In genomic region chr9:37622462-37622861, GRCh38 we compare ENCODE assay signal across 19 cellular contexts. TPM values are rescaled to one million over a fixed set of nuclear protein-coding genes. Genes with fewer than 3 reads are reported as not detected.
"Had no signal": no experiment of that assay in that cellular context is flagged by ENCODE, and none has a peak within 500 bp of the region (broad histone marks: within the 10 kb centered on the region; RNA-seq: fewer than 3 reads in every experiment).

No MANE protein-coding gene starts in this region.

- ATAC-seq: activated CD8-positive, alpha-beta T cell treated with anti-CD3 and anti-CD28 coated beads for 36 hours; activated T-cell treated with anti-CD3 and anti-CD28 coated beads, Interleukin-2, amount 50 U/mL, for 4 hours; left lung; naive thymus-derived CD8-positive, alpha-beta T cell; stimulated activated memory B cell treated with anti-CD40 and anti-IgM and Interleukin-4, amounts not matched to agents 10 μg/mL and 1 μg/mL and 100 μg/mL, for 72 hours had no signal

- H3K4me3 ChIP-seq: adrenal gland, dorsolateral prefrontal cortex, left lung, thyroid gland had no signal

- H3K27me3 Mint-ChIP-seq: activated CD8-positive, alpha-beta T cell treated with anti-CD3 and anti-CD28 coated beads for 36 hours had no signal

- DNase-seq: activated CD4-positive, alpha-beta T cell treated with anti-CD3 and anti-CD28 coated beads for 4 hours; activated CD8-positive, alpha-beta T cell treated with anti-CD3 and anti-CD28 coated beads for 36 hours; activated effector memory CD4-positive, alpha-beta T cell treated with Interleukin-2 at 50 U/mL for 16 hours; activated naive CD4-positive, alpha-beta T cell treated with anti-CD3 and anti-CD28 coated beads, Interleukin-2, amount 50 U/mL, for 16 hours; activated T-cell treated with anti-CD3 and anti-CD28 coated beads, Interleukin-2, amount 50 U/mL, for 4 hours; adrenal gland; dorsolateral prefrontal cortex; endodermal cell; hippocampal formation; left lung; mammary epithelial cell; naive thymus-derived CD8-positive, alpha-beta T cell; posterior cingulate gyrus; retina; thyroid gland had no signal

- H3K4me3 Mint-ChIP-seq: activated CD8-positive, alpha-beta T cell treated with anti-CD3 and anti-CD28 coated beads for 36 hours; activated T-cell treated with anti-CD3 and anti-CD28 coated beads, Interleukin-2, amount 50 U/mL, for 4 hours; endodermal cell; naive thymus-derived CD8-positive, alpha-beta T cell; stimulated activated memory B cell treated with anti-CD40 and anti-IgM and Interleukin-4, amounts not matched to agents 10 μg/mL and 1 μg/mL and 100 μg/mL, for 72 hours; WTC11 had no signal

- H3K27ac Mint-ChIP-seq: activated CD8-positive, alpha-beta T cell treated with anti-CD3 and anti-CD28 coated beads for 36 hours; endodermal cell; naive thymus-derived CD8-positive, alpha-beta T cell; stimulated activated memory B cell treated with anti-CD40 and anti-IgM and Interleukin-4, amounts not matched to agents 10 μg/mL and 1 μg/mL and 100 μg/mL, for 72 hours; WTC11 had no signal

- H3K9me3 Mint-ChIP-seq: activated CD8-positive, alpha-beta T cell treated with anti-CD3 and anti-CD28 coated beads for 36 hours; activated T-cell treated with anti-CD3 and anti-CD28 coated beads, Interleukin-2, amount 50 U/mL, for 4 hours; endodermal cell; naive thymus-derived CD8-positive, alpha-beta T cell; stimulated activated memory B cell treated with anti-CD40 and anti-IgM and Interleukin-4, amounts not matched to agents 10 μg/mL and 1 μg/mL and 100 μg/mL, for 72 hours; WTC11 had no signal

- H3K27me3 ChIP-seq: adrenal gland, dorsolateral prefrontal cortex, left lung, thyroid gland had no signal

- H3K36me3 Mint-ChIP-seq: naive thymus-derived CD8-positive, alpha-beta T cell; stimulated activated memory B cell treated with anti-CD40 and anti-IgM and Interleukin-4, amounts not matched to agents 10 μg/mL and 1 μg/mL and 100 μg/mL, for 72 hours; WTC11 had no signal

- H3K4me1 Mint-ChIP-seq: naive thymus-derived CD8-positive, alpha-beta T cell had no signal

- H3K36me3 ChIP-seq: adrenal gland, left lung, thyroid gland had no signal

- H3K27ac ChIP-seq: adrenal gland, dorsolateral prefrontal cortex, left lung, thyroid gland had no signal

- H3K9me3 ChIP-seq: adrenal gland, left lung, thyroid gland had no signal

- H3K4me1 ChIP-seq: adrenal gland, left lung, thyroid gland had no signal

RNA-seq across cellular contexts. Expression of gene FRMPD1, which starts 28.3 kb away (rescaled TPM):
- total RNA-seq: activated CD8-positive, alpha-beta T cell treated with anti-CD3 and anti-CD28 coated beads for 36 hours; fibroblast of villous mesenchyme; left lung; mononuclear cell; naive thymus-derived CD8-positive, alpha-beta T cell had no signal
